Comparison of ENCODE assay signal across 22 cellular contexts in genomic region chr7:2582006-2582735, GRCh38.
"Had no signal": no experiment of that assay in that cellular context is flagged by ENCODE, and none has a peak within 500 bp of the region (broad histone marks: within the 10 kb centered on the region; RNA-seq: fewer than 3 reads in every experiment).

No MANE protein-coding gene starts in this region.

- H3K36me3 ChIP-seq: colonic mucosa had no signal

- H3K27ac ChIP-seq: colonic mucosa, heart right ventricle, left ventricle myocardium inferior, psoas muscle, spleen, tibial artery, upper lobe of left lung had no signal

- H3K4me1 ChIP-seq: colonic mucosa, heart right ventricle, left ventricle myocardium inferior, psoas muscle, spleen, tibial artery, upper lobe of left lung had no signal

- H3K9me3 ChIP-seq: colonic mucosa, heart right ventricle, left ventricle myocardium inferior, psoas muscle, spleen, tibial artery, upper lobe of left lung had no signal

- ATAC-seq: psoas muscle; sciatic nerve; stimulated activated memory B cell treated with anti-CD40 and anti-IgM and Interleukin-4, amounts not matched to agents 10 μg/mL and 1 μg/mL and 100 μg/mL, for 72 hours had no signal

- DNase-seq: colonic mucosa; dermis blood vessel endothelial cell; erythroblast; heart right ventricle; hypothalamus; islet precursor cell; left ventricle myocardium inferior; mesenchymal stem cell; midbrain; naive B cell; psoas muscle; retina; spleen; stimulated activated CD4-positive, alpha-beta T cell treated with anti-CD3 and anti-CD28 coated beads, Interleukin-15, amount 100 ng/mL, for 24 hours; stimulated activated CD4-positive, alpha-beta T cell treated with anti-CD3 and anti-CD28 coated beads, Interleukin-1b, Interleukin-23, amount 100 ng/mL, for 48 hours; stimulated activated CD4-positive, alpha-beta T cell treated with anti-CD3 and anti-CD28 coated beads, Interleukin-4, amount 100 ng/mL, for 24 hours; tibial artery; upper lobe of left lung had no signal

- H3K27me3 ChIP-seq: colonic mucosa, heart right ventricle, spleen, tibial artery, upper lobe of left lung had no signal

- FAIRE-seq: frontal cortex had no signal

- H3K4me3 ChIP-seq: colonic mucosa, heart right ventricle, left ventricle myocardium inferior, lung, psoas muscle, spleen, tibial artery, upper lobe of left lung had no signal
